9 cellular contexts compared by ENCODE assay signal in genomic region chr17:47286198-47286914, GRCh38. TPM values are rescaled to one million over a fixed set of nuclear protein-coding genes. Genes with fewer than 3 reads are reported as not detected.
DNase-seq lines count a peak whose midpoint lies in the region; ATAC-seq and TF ChIP-seq lines count a peak whose summit lies in the region.
"Had no signal": no experiment of that assay in that cellular context is flagged by ENCODE, and none has a peak within 500 bp of the region (broad histone marks: within the 10 kb centered on the region; RNA-seq: fewer than 3 reads in every experiment).

No MANE protein-coding gene starts in this region.

- no peaks in the 10 kb centered on the region for H3K27me3 ChIP-seq in osteoblast (ENCODE audit: insufficient read depth, low read length)

- H3K36me3 ChIP-seq in osteoblast (ENCODE audit: insufficient read depth, low read length), result peaks cover 20% of the 10 kb centered on the region

- H4K20me1 ChIP-seq in osteoblast (ENCODE audit: insufficient read depth, low read length), result no peaks in the 10 kb centered on the region

- no peaks in the 10 kb centered on the region for H3K79me2 ChIP-seq in osteoblast (ENCODE audit: insufficient read depth, low read length)

- no peak overlapping the region for H3K4me3 ChIP-seq in osteoblast (ENCODE audit: insufficient read depth, low read length)

- no peaks in the 10 kb centered on the region for H3K9me3 ChIP-seq in osteoblast (ENCODE audit: low read depth, low read length)

- H3K4me2 ChIP-seq in osteoblast (ENCODE audit: insufficient read depth, low read length), result peak overlapping the region; percentile 30

- peak overlapping the region; percentile 42 for H3K27ac ChIP-seq in osteoblast (ENCODE audit: low read depth, low read length)

- DNase-seq in osteoblast (ENCODE audit: insufficient read length, low spot score, missing footprints), result no peak
- no peak for DNase-seq in DMS153 treated with DMSO at 0.1 percent for 48 hours (lab: John Stamatoyannopoulos, UW; ENCODE audit: unreplicated experiment)
- no peak for DNase-seq in stimulated activated CD4-positive, alpha-beta T cell treated with anti-CD3 and anti-CD28 coated beads, Interleukin-4, amount 100 ng/mL, for 1 hour
- DNase-seq in SKM-1 (lab: John Stamatoyannopoulos, UW; ENCODE audit: unreplicated experiment), result no peak
- DNase-seq: activated naive CD4-positive, alpha-beta T cell treated with anti-CD3 and anti-CD28 coated beads, Interleukin-2, amount 10 ng/mL, durations not matched to agents 7 days and 5 days; NCI-H1417 treated with DMSO at 0.1 percent for 48 hours had no signal

- no peak overlapping the region for H2AFZ ChIP-seq in osteoblast (ENCODE audit: low read length)

- ATAC-seq in GM18870 (IDR thresholded peaks at IDR 0.05; ENCODE audit: unreplicated experiment), result peak; percentile 71
- peak; percentile 62 for ATAC-seq in GM21737 (IDR thresholded peaks at IDR 0.05; ENCODE audit: unreplicated experiment)
- peak; percentile 40 for ATAC-seq in HG03469 (IDR thresholded peaks at IDR 0.05; ENCODE audit: unreplicated experiment)

- H3K4me1 ChIP-seq in osteoblast (ENCODE audit: insufficient read depth, low read length), result peaks cover 30% of the 10 kb centered on the region

- no peak for TF ChIP-seq CTCF in osteoblast (IDR thresholded peaks at IDR 0.05; ENCODE audit: extremely low read depth, low read depth, low read length)

RNA-seq across cellular contexts. Expression of gene ITGB3, which starts 32.7 kb away (rescaled TPM):
- total RNA-seq in osteoblast, result 31.5 and 39.8 TPM in 2 replicates

RNA-seq across cellular contexts. Expression of gene EFCAB13, which starts 37.4 kb away (rescaled TPM):
- 5.3 and 6.9 TPM in 2 replicates for total RNA-seq in osteoblast
